ENCODE assay signal across 22 cellular contexts in the genomic region with DNA sequence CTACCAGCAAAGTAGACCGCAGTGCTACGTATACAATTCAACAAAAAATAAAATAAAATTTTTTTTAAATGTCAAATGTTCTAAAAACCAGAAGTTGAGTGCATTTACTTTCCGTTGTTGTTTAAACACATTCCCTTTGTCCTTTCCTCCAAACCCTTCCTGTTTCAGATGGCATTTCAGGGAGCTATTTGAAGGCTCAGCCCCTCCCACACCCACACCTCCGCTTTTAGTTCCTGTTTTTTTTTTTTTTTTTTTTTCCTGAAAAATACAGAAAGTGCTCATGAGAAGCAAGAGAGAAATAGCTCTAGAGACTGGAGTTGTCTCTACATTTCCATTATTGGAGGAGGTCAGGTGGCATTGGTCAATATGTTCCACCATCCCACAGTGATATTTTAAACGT.
"Had no signal": no experiment of that assay in that cellular context is flagged by ENCODE, and none has a peak within 500 bp of the region (broad histone marks: within the 10 kb centered on the region; RNA-seq: fewer than 3 reads in every experiment).

No MANE protein-coding gene starts in this region.

- DNase-seq: activated CD4-positive, alpha-beta T cell treated with anti-CD3 and anti-CD28 coated beads, Interleukin-2, amount 10 ng/mL, durations not matched to agents 24 days and 14 days; activated CD4-positive, CD25-positive, alpha-beta regulatory T cell; activated CD8-positive, alpha-beta memory T cell treated with anti-CD3 and anti-CD28 coated beads, Interleukin-2, amount 50 U/mL, for 4 hours; activated CD8-positive, alpha-beta T cell treated with anti-CD3 and anti-CD28 coated beads, Interleukin-2, amount 10 ng/mL, durations not matched to agents 7 days and 5 days; activated effector memory CD4-positive, alpha-beta T cell treated with anti-CD3 and anti-CD28 coated beads, Interleukin-2, amount 50 U/mL, for 16 hours; activated T-cell treated with anti-CD3 and anti-CD28 coated beads, Interleukin-2, amount 50 U/mL, for 48 hours; amniotic stem cell; body of pancreas; central memory CD4-positive, alpha-beta T cell; effector CD4-positive, alpha-beta T cell; esophagus squamous epithelium; hypothalamus; immature natural killer cell; nucleus accumbens; posterior cingulate gyrus; stimulated activated CD4-positive, alpha-beta T cell treated with anti-CD3 and anti-CD28 coated beads, Interleukin-2, amount 100 ng/mL, for 48 hours; T1000; thyroid gland had no signal

- H3K27me3 ChIP-seq: body of pancreas, esophagus squamous epithelium, thyroid gland, vagina had no signal

- H3K4me3 ChIP-seq: body of pancreas, coronary artery, esophagus squamous epithelium, thyroid gland, vagina had no signal

- ATAC-seq: activated CD8-positive, alpha-beta T cell treated with anti-CD3 and anti-CD28 coated beads, Interleukin-2, amount 10 ng/mL, durations not matched to agents 7 days and 5 days; activated naive CD4-positive, alpha-beta T cell treated with anti-CD3 and anti-CD28 coated beads, Interleukin-2, amount 50 U/mL, for 72 hours; body of pancreas; stimulated activated memory B cell treated with anti-CD40 and anti-IgM and Interleukin-4, amounts not matched to agents 10 μg/mL and 1 μg/mL and 100 μg/mL, for 72 hours had no signal

- H3K36me3 ChIP-seq: esophagus squamous epithelium, thyroid gland, vagina had no signal
